Comparison of ENCODE assay signal across 1 cellular context in genomic region chr20:651713-652610, GRCh38.
TF ChIP-seq lines count a peak whose summit lies in the region.

No MANE protein-coding gene starts in this region.

TF ChIP-seq in HepG2, 621 proteins besides CTCF, POLR2A, EP300 and RAD21 (continued from another document and continues in another):
- TF ChIP-seq THAP9 (CRISPR knock-in tag; IDR thresholded peaks at IDR 0.05; ENCODE audit: borderline replicate concordance) (0 out of 2 replicates have a peak, but pooled peaks have one; percentile 75), ZZZ3 (CRISPR knock-in tag; IDR thresholded peaks at IDR 0.05; ENCODE audit: borderline replicate concordance) (peak; percentile 18; the same call in 1 of the 2 replicates), HNF1B (CRISPR knock-in tag; IDR thresholded peaks at IDR 0.05) (peak; percentile 10; the same call in 1 of the 2 replicates), ZBTB40 (IDR thresholded peaks at IDR 0.05) (no peak), ZBTB40 (CRISPR knock-in tag; IDR thresholded peaks at IDR 0.05) (peak; percentile 53), ATF7 (IDR thresholded peaks at IDR 0.05) (no peak), ATF7 (CRISPR knock-in tag; IDR thresholded peaks at IDR 0.05) (peak; percentile 53; the same call in 1 of the 2 replicates), MTF1 (CRISPR knock-in tag; IDR thresholded peaks at IDR 0.05) (0 out of 2 replicates have a peak, but pooled peaks have one; percentile 41), ISL2 (CRISPR knock-in tag; IDR thresholded peaks at IDR 0.05) (no peak), SNAPC5 (CRISPR knock-in tag; IDR thresholded peaks at IDR 0.05; ENCODE audit: borderline replicate concordance) (no peak), ZNF12 (CRISPR knock-in tag; IDR thresholded peaks at IDR 0.05) (0 out of 2 replicates have a peak, but pooled peaks have one; percentile 34), ZNF644 (CRISPR knock-in tag; IDR thresholded peaks at IDR 0.05; ENCODE audit: low read depth) (no peak), ZNF773 (CRISPR knock-in tag; IDR thresholded peaks at IDR 0.05; ENCODE audit: borderline replicate concordance) (peak; percentile 53; the same call in 1 of the 2 replicates), ZNF501 (CRISPR knock-in tag; IDR thresholded peaks at IDR 0.05) (0 out of 2 replicates have a peak, but pooled peaks have one; percentile 64), E2F5 (CRISPR knock-in tag; conservative IDR thresholded peaks at IDR 0.05) (no peak), NCOA2 (CRISPR knock-in tag; IDR thresholded peaks at IDR 0.05) (0 out of 2 replicates have a peak, but pooled peaks have one; percentile 4), MYNN (CRISPR knock-in tag; IDR thresholded peaks at IDR 0.05; ENCODE audit: low read depth) (no peak), THAP11 (CRISPR knock-in tag; IDR thresholded peaks at IDR 0.05) (0 out of 2 replicates have a peak, but pooled peaks have one; percentile 12), ZBTB42 (CRISPR knock-in tag; IDR thresholded peaks at IDR 0.05) (0 out of 2 replicates have a peak, but pooled peaks have one; percentile 40), ZNF256 (CRISPR knock-in tag; conservative IDR thresholded peaks at IDR 0.05) (no peak), ZNF142 (CRISPR knock-in tag; IDR thresholded peaks at IDR 0.05) (no peak), BRD4 (CRISPR knock-in tag; IDR thresholded peaks at IDR 0.05) (no peak), SALL1 (CRISPR knock-in tag; IDR thresholded peaks at IDR 0.05) (peak; percentile 55), ELF4 (CRISPR knock-in tag; IDR thresholded peaks at IDR 0.05; ENCODE audit: borderline replicate concordance) (no peak), RBM39 (IDR thresholded peaks at IDR 0.05; ENCODE audit: low read depth, low read length, poor library complexity, severe bottlenecking) (no peak), POGK (CRISPR knock-in tag; conservative IDR thresholded peaks at IDR 0.05) (0 out of 2 replicates have a peak, but pooled peaks have one; percentile 45), ZNF230 (CRISPR knock-in tag; IDR thresholded peaks at IDR 0.05) (0 out of 2 replicates have a peak, but pooled peaks have one; percentile 39), ZBTB8A (CRISPR knock-in tag; IDR thresholded peaks at IDR 0.05; ENCODE audit: borderline replicate concordance, low read depth) (0 out of 2 replicates have a peak, but pooled peaks have one; percentile 54), KAT2B (IDR thresholded peaks at IDR 0.05; ENCODE audit: borderline replicate concordance, low read depth, low read length) (no peak), ZNF556 (CRISPR knock-in tag; IDR thresholded peaks at IDR 0.05; ENCODE audit: borderline replicate concordance) (peak; percentile 30; the same call in 1 of the 2 replicates), ZNF138 (CRISPR knock-in tag; IDR thresholded peaks at IDR 0.05; ENCODE audit: low read depth) (peak; percentile 29; the same call in 1 of the 2 replicates)
